Comparison of ENCODE assay signal across 22 cellular contexts in the genomic region with DNA sequence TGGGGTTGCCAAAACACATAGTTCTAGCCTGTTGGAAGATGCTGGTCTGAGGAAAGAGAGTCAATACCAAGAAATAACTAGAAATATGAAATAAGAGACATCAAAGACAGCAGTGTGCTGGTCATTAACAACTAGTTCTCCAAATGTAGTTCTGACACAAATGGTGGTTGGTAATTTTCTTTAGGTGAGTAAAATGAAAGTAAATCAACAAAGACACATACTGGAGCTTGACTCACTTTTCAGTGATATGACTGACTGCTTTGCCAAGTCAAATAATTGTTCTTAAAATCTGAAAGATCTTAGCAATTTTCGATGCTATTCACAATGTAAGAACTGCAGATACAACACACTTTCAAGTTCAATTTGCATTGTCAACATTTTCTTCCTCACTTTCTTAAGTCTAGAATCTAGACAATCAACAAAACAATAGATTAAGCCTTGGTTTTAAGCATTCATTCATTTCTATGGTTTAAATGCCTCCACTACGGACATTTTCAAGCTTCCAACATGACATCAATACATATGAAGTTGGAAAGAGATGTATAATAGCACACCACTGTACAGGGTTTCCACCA.
A peak's percentile ranks its signal among the peaks of the same experiment; 100 is the strongest.
DNase-seq lines count a peak whose midpoint lies in the region; ATAC-seq, FAIRE-seq and TF ChIP-seq lines count a peak whose summit lies in the region.
"Had no signal": no experiment of that assay in that cellular context is flagged by ENCODE, and none has a peak within 500 bp of the region (broad histone marks: within the 10 kb centered on the region; RNA-seq: fewer than 3 reads in every experiment).

No MANE protein-coding gene starts in this region.

- H3K4me1 ChIP-seq in A549 (no peaks in the 10 kb centered on the region), IMR-90 (ENCODE audit: control insufficient read depth, insufficient read depth, low read length) (no peaks in the 10 kb centered on the region), H1 (replicated peaks in 1 of 4; ENCODE audit: control insufficient read depth in 3 of 4, insufficient read depth in 4 of 4, low read length in 3 of 4) (peaks cover 0 to 5% (median 0%) of the 10 kb centered on the region in 4 experiments; a peak in 2 of 7 replicates)

- H4K91ac ChIP-seq in IMR-90 (ENCODE audit: insufficient read depth, low read depth, low read length): no peak overlapping the region
- no peak overlapping the region for H4K91ac ChIP-seq in H1 (replicated peaks; ENCODE audit: insufficient read length, low read length)

- H4K20me1 ChIP-seq in IMR-90 (ENCODE audit: insufficient read depth, low read length) (no peaks in the 10 kb centered on the region), H1 (replicated peaks in 1 of 2; ENCODE audit: control insufficient read depth in 1 of 2, insufficient read depth in 2 of 2, low read length in 2 of 2) (no peaks in the 10 kb centered on the region)

- no peak overlapping the region for H3K56ac ChIP-seq in IMR-90 (ENCODE audit: extremely low read depth, insufficient read depth, low read length)
- no peak overlapping the region for H3K56ac ChIP-seq in H1 (replicated peaks; ENCODE audit: insufficient read length, low read depth, low read length)

- H4K8ac ChIP-seq in IMR-90 (ENCODE audit: low read depth in 2 of 2, low read length in 2 of 2): no peak overlapping the region
- no peak overlapping the region for H4K8ac ChIP-seq in H1 (ENCODE audit: extremely low read depth, insufficient read depth, low read length)

- H3K14ac ChIP-seq in IMR-90 (replicated peaks; ENCODE audit: low read depth, low read length): no peak overlapping the region
- H3K14ac ChIP-seq in H1 (ENCODE audit: insufficient read length): no peak overlapping the region

- no peak overlapping the region for H2BK20ac ChIP-seq in IMR-90 (ENCODE audit: low read depth, low read length)
- no peak overlapping the region for H2BK20ac ChIP-seq in H1 (ENCODE audit: low read length)

- no peak for TF ChIP-seq POLR2A in A549 (IDR thresholded peaks at IDR 0.05; ENCODE audit: low read length)
- no peak for TF ChIP-seq POLR2A in IMR-90 (IDR thresholded peaks at IDR 0.05; ENCODE audit: low read depth, low read length)
- no peak for TF ChIP-seq POLR2A in H1 (IDR thresholded peaks at IDR 0.05; ENCODE audit: control extremely low read depth in 1 of 2, low read depth in 2 of 2, low read length in 2 of 2)

- H3K9ac ChIP-seq in IMR-90 (ENCODE audit: low read depth, low read length): no peak overlapping the region
- H3K9ac ChIP-seq in H1 (replicated peaks in 1 of 4; ENCODE audit: extremely low read depth in 1 of 4, low read depth in 3 of 4, low read length in 3 of 4): no peak overlapping the region
- H3K9ac ChIP-seq: KMS-11 had no signal

- no peak overlapping the region for H2BK5ac ChIP-seq in IMR-90 (ENCODE audit: low read depth, low read length, poor library complexity, severe bottlenecking)
- H2BK5ac ChIP-seq in H1 (ENCODE audit: low read depth, low read length): no peak overlapping the region

- H2BK15ac ChIP-seq in IMR-90 (ENCODE audit: low read depth, low read length): no peak overlapping the region
- no peak overlapping the region for H2BK15ac ChIP-seq in H1 (ENCODE audit: low read length)

- no peak overlapping the region for H3K4ac ChIP-seq in IMR-90 (ENCODE audit: low read depth, low read length)
- H3K4ac ChIP-seq in H1 (replicated peaks; ENCODE audit: insufficient read length, low read depth, low read length): no peak overlapping the region

- H3K4me3 ChIP-seq in A549: no peak overlapping the region
- H3K4me3 ChIP-seq in IMR-90 (ENCODE audit: insufficient read depth, low read depth, low read length): no peak overlapping the region
- no peak overlapping the region for H3K4me3 ChIP-seq in H1 (ENCODE audit: extremely low read depth in 1 of 4, insufficient read depth in 2 of 4, low read depth in 3 of 4, low read length in 4 of 4)
- no peak overlapping the region for H3K4me3 ChIP-seq in MG63
- H3K4me3 ChIP-seq: SJSA1 had no signal

- peaks cover 5% of the 10 kb centered on the region; the same call in 1 of the 2 replicates for H3K9me1 ChIP-seq in IMR-90 (ENCODE audit: insufficient read depth, low read length)

- H3K27me3 ChIP-seq in IMR-90 (ENCODE audit: control insufficient read depth, insufficient read depth, low read length): peaks cover 14% of the 10 kb centered on the region
- H3K27me3 ChIP-seq in H1 (replicated peaks in 1 of 4; ENCODE audit: control insufficient read depth in 3 of 4, extremely low read depth in 1 of 4, insufficient read depth in 3 of 4, low read length in 3 of 4): no peaks in the 10 kb centered on the region
- H3K27me3 ChIP-seq in MG63: no peaks in the 10 kb centered on the region
- H3K27me3 ChIP-seq: SJSA1 had no signal

- no peak overlapping the region for H3K23ac ChIP-seq in IMR-90 (ENCODE audit: low read depth, low read length)
- no peak overlapping the region for H3K23ac ChIP-seq in H1 (ENCODE audit: insufficient read length)

- no peaks in the 10 kb centered on the region for H3K79me2 ChIP-seq in H1 (ENCODE audit: control insufficient read depth in 1 of 2, insufficient read depth in 2 of 2, low read length in 2 of 2)

- TF ChIP-seq RAD21 in A549 (conservative IDR thresholded peaks at IDR 0.05 in 1 of 2, IDR thresholded peaks at IDR 0.05 in 1 of 2) (no peak), IMR-90 (IDR thresholded peaks at IDR 0.05; ENCODE audit: low read length) (no peak), H1 (IDR thresholded peaks at IDR 0.05 in 1 of 2, conservative IDR thresholded peaks at IDR 0.05 in 1 of 2; ENCODE audit: low read depth in 2 of 2, low read length in 2 of 2) (no peak)

- H3K23me2 ChIP-seq in H1 (ENCODE audit: low read depth, low read length): no peaks in the 10 kb centered on the region

- no peak overlapping the region for H2BK12ac ChIP-seq in H1 (ENCODE audit: low read depth, low read length)

- DNase-seq in activated CD4-positive, CD25-positive, alpha-beta regulatory T cell (lab: John Stamatoyannopoulos, UW): no peak
- DNase-seq in A549 (ENCODE audit: low read depth in 1 of 2, low spot score in 1 of 2) (no peak), IMR-90 (no peak), H1 (ENCODE audit: low read depth in 1 of 2, low spot score in 2 of 2) (no peak), DMS 273 treated with DMSO at 0.1 percent for 48 hours (lab: John Stamatoyannopoulos, UW) (no peak), MG63 (no peak)
- DNase-seq: 8988T; CD4-positive, alpha-beta T cell; COR-L47; DMS79 treated with DMSO at 0.1 percent for 48 hours; H7; HFFc6; NCI-H1417; NCI-H187; NCI-H446; NCI-H526 had no signal

- H2AK9ac ChIP-seq in IMR-90 (replicated peaks; ENCODE audit: low read depth, low read length, poor library complexity): no peak overlapping the region

- H2AFZ ChIP-seq in IMR-90 (replicated peaks; ENCODE audit: low read length, poor library complexity): no peak overlapping the region
- no peak overlapping the region for H2AFZ ChIP-seq in H1 (ENCODE audit: low read length)

- POLR2A ChIA-PET in A549 (lab: Yijun Ruan, JAX): no interaction called here
- POLR2A ChIA-PET in IMR-90 (lab: Charles Lee; ENCODE audit: unreplicated experiment): no interaction called here
- POLR2A ChIA-PET in H1 (lab: Charles Lee; ENCODE audit: partially characterized antibody): no interaction called here

- no TSS peak for BruUV-seq in IMR-90 (replicated peaks; lab: Mats Ljungman, UMichigan)

- dilution Hi-C loops in IMR-90 (cut with HindIII; ENCODE audit: low sequenced_read_pairs, unreplicated experiment): no loop called here

- H4K5ac ChIP-seq in IMR-90 (ENCODE audit: low read depth, low read length) (no peak overlapping the region), H1 (ENCODE audit: insufficient read length, low read depth, low read length) (no peak overlapping the region)

- no peak overlapping the region for H3K27ac ChIP-seq in A549
- H3K27ac ChIP-seq in IMR-90 (ENCODE audit: insufficient read depth, low read length): no peak overlapping the region
- 0 out of 2 replicates have a peak overlapping the region, but pooled peaks have one; percentile 3 for H3K27ac ChIP-seq in H1 (ENCODE audit: low read depth, low read length)
- H3K27ac ChIP-seq: HL-60, KMS-11, SJSA1 had no signal

- in situ Hi-C loops in IMR-90 (cut with MboI; ENCODE audit: low sequenced_read_pairs): no loop called here

- H3K18ac ChIP-seq in IMR-90 (ENCODE audit: low read depth, low read length) (no peak overlapping the region), H1 (ENCODE audit: extremely low read depth, low read length) (no peak overlapping the region)

- 72% methylated on average over 2 of the region's 2 CpGs for WGBS in A549 (ENCODE audit: missing lambda C conversion rate)
- 100% methylated on average over 1 of the region's 2 CpGs; no CpG with 5 or more reads in 1 of the 2 experiments for WGBS in IMR-90 (ENCODE audit: extremely low coverage in 2 of 2, insufficient read length in 1 of 2), 2 experiments
- 86% methylated on average over 2 of the region's 2 CpGs; no CpG with 5 or more reads in 1 of the 2 experiments for WGBS in H1 (ENCODE audit: extremely low coverage in 1 of 2, insufficient coverage in 1 of 2, insufficient read length in 1 of 2, insufficient replicate concordance in 2 of 2, low coverage in 1 of 2, low lambda C conversion rate in 2 of 2, missing lambda C conversion rate in 1 of 2), 2 experiments

- intact Hi-C loops in IMR-90 (cut with micrococcal nuclease): no loop called here

- H3K4me2 ChIP-seq in A549 (no peak overlapping the region), IMR-90 (ENCODE audit: low read depth, low read length) (no peak overlapping the region), H1 (ENCODE audit: insufficient read depth in 1 of 2, low read depth in 2 of 2, low read length in 2 of 2) (no peak overlapping the region)
- H3K4me2 ChIP-seq: KMS-11 had no signal

- TF ChIP-seq CTCF in A549 (IDR thresholded peaks at IDR 0.05) (no peak), IMR-90 (conservative IDR thresholded peaks at IDR 0.05; ENCODE audit: low read depth, low read length) (no peak), H1 (IDR thresholded peaks at IDR 0.05; ENCODE audit: control extremely low read depth in 1 of 3, insufficient read depth in 1 of 3, low read depth in 1 of 3, low read length in 3 of 3) (no peak)

- no peaks in the 10 kb centered on the region for H3K36me3 ChIP-seq in IMR-90 (ENCODE audit: control insufficient read depth, insufficient read depth, low read length)
- H3K36me3 ChIP-seq in H1 (ENCODE audit: control insufficient read depth in 2 of 4, insufficient read depth in 4 of 4, low read length in 3 of 4): no peaks in the 10 kb centered on the region
- no peaks in the 10 kb centered on the region for H3K36me3 ChIP-seq in MG63
- H3K36me3 ChIP-seq: SJSA1 had no signal

- CTCF ChIA-PET in A549 (lab: Yijun Ruan, JAX) (interaction anchor here (1.1 kb wide), 1 partner anchor 12 kb away, joined by 3 read pairs; no protein-coding TSS in a partner anchor), IMR-90 (lab: Yijun Ruan, JAX) (interaction anchor here (1.4 kb wide), 1 partner anchor 378 kb away, joined by 3 read pairs; no protein-coding TSS in a partner anchor), H1 (lab: Charles Lee; ENCODE audit: partially characterized antibody) (no interaction called here)

- FAIRE-seq in A549 (lab: Jason Lieb, UNC): no peak
- no peak for FAIRE-seq in H1 (lab: Jason Lieb, UNC)
- FAIRE-seq: RCC 7860 had no signal

- no peak overlapping the region for H2BK120ac ChIP-seq in IMR-90 (ENCODE audit: low read depth, low read length)
- no peak overlapping the region for H2BK120ac ChIP-seq in H1 (replicated peaks; ENCODE audit: low read depth, low read length)

- TF ChIP-seq EP300 in A549 (IDR thresholded peaks at IDR 0.05): no peak
- no peak for TF ChIP-seq EP300 in H1 (IDR thresholded peaks at IDR 0.05; ENCODE audit: borderline replicate concordance in 1 of 2, low read depth in 2 of 2, low read length in 2 of 2)

- H3K79me1 ChIP-seq in IMR-90 (ENCODE audit: low read depth in 1 of 2, low read length in 2 of 2) (no peaks in the 10 kb centered on the region), H1 (ENCODE audit: low read depth, low read length) (no peaks in the 10 kb centered on the region)

- peak; percentile 85 to 88 for ATAC-seq in activated CD4-positive, CD25-positive, alpha-beta regulatory T cell treated with anti-CD3 and anti-CD28 coated beads, Interleukin-2, amount 50 U/mL, for 24 hours
- ATAC-seq in A549 (no peak), IMR-90 (ENCODE audit: low read depth) (no peak), GM18517 (IDR thresholded peaks at IDR 0.05; ENCODE audit: unreplicated experiment) (no peak)

- H3K9me3 ChIP-seq in A549 (no peaks in the 10 kb centered on the region), IMR-90 (ENCODE audit: control insufficient read depth, insufficient read depth, low read length) (no peaks in the 10 kb centered on the region), H1 (ENCODE audit: insufficient read depth in 2 of 2, low read depth in 1 of 2, low read length in 1 of 2) (no peaks in the 10 kb centered on the region), MG63 (no peaks in the 10 kb centered on the region)
- H3K9me3 ChIP-seq: SJSA1 had no signal

- no peak overlapping the region for H2AK5ac ChIP-seq in IMR-90 (ENCODE audit: low read depth, low read length)
- H2AK5ac ChIP-seq in H1 (ENCODE audit: low read depth, low read length): no peak overlapping the region

Comparison
In these comparisons a context has a peak if more than half of its experiments do, and no peak if none do; other contexts are left out.
1. ATAC-seq: peak in activated CD4-positive, CD25-positive, alpha-beta regulatory T cell treated with anti-CD3 and anti-CD28 coated beads, Interleukin-2, amount 50 U/mL, for 24 hours (2 of 2); none in A549 (0 of 2), IMR-90 (single experiment) and GM18517 (single experiment).